20 cellular contexts compared by ENCODE assay signal in the genomic region with DNA sequence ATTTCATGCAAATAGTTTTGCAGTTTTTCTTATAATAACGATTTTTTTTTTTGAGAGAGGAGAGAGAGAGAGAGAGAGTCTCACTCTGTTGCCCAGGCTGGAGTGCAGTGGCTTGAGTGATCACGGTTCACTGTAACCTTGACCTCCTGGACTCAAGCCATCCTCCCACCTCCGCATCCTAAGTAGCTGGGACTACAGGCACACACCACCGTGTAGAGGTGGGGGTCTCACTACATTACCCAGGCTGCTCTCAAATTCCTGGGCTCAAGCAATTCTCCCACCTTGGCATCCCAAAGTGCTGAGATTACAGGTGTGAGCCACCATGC. TPM values are rescaled to one million over a fixed set of nuclear protein-coding genes. Genes with fewer than 3 reads are reported as not detected.
DNase-seq lines count a peak whose midpoint lies in the region; TF ChIP-seq lines count a peak whose summit lies in the region.
"Had no signal": no experiment of that assay in that cellular context is flagged by ENCODE, and none has a peak within 500 bp of the region (broad histone marks: within the 10 kb centered on the region; RNA-seq: fewer than 3 reads in every experiment).

No MANE protein-coding gene starts in this region.

- in situ Hi-C loops in mammary epithelial cell (cut with MboI; ENCODE audit: low sequenced_read_pairs in 2 of 2) = no loop called here

- H3K27me3 ChIP-seq in mammary epithelial cell (ENCODE audit: insufficient read depth, low read length) (no peaks in the 10 kb centered on the region), esophagus squamous epithelium (peaks cover 0 to 7% (median 0%) of the 10 kb centered on the region in 4 donors)
- H3K27me3 ChIP-seq: BLaER1, SJCRH30 had no signal

- DNase-seq in mammary epithelial cell (no peak), MCF 10A (ENCODE audit: unreplicated experiment) (no peak), esophagus squamous epithelium (lab: John Stamatoyannopoulos, UW) (no peak), mesothelial cell of epicardium (ENCODE audit: low spot score in 2 of 2, unreplicated experiment in 2 of 2) (no peak), GM10248 (ENCODE audit: extremely low spot score) (no peak), NCI-H748 (lab: John Stamatoyannopoulos, UW; ENCODE audit: unreplicated experiment) (no peak), putamen (ENCODE audit: low spot score) (no peak), DMS79 treated with DMSO at 0.1 percent for 48 hours (lab: John Stamatoyannopoulos, UW) (no peak)
- DNase-seq: Calu3; CD4-positive, alpha-beta memory T cell; DMS79; MV-4-11; NCI-H1694 treated with DMSO at 0.1 percent for 48 hours; NCI-H510A treated with DMSO at 0.1 percent for 48 hours; SJCRH30; SW 1271 had no signal

- peak overlapping the region; percentile 80 for H2AFZ ChIP-seq in mammary epithelial cell (ENCODE audit: low read depth, low read length)

- BruUV-seq in mammary epithelial cell (replicated peaks; lab: Mats Ljungman, UMichigan) (no TSS peak), MCF 10A (replicated peaks; lab: Mats Ljungman, UMichigan) (no TSS peak)

- TF ChIP-seq CTCF in mammary epithelial cell (conservative IDR thresholded peaks at IDR 0.05 in 1 of 2, IDR thresholded peaks at IDR 0.05 in 1 of 2; ENCODE audit: extremely low read depth in 1 of 2, insufficient read depth in 1 of 2, low read depth in 1 of 2, low read length in 2 of 2) (no peak), MCF 10A (IDR thresholded peaks at IDR 0.05; ENCODE audit: unreplicated experiment) (no peak), esophagus squamous epithelium (IDR thresholded peaks at IDR 0.05) (no peak), mesothelial cell of epicardium (IDR thresholded peaks at IDR 0.05; ENCODE audit: unreplicated experiment) (no peak), GM10248 (IDR thresholded peaks at IDR 0.05; ENCODE audit: control extremely low read depth, extremely low read depth, low read depth, missing control alignments) (no peak)

- H3K9me3 ChIP-seq in mammary epithelial cell (replicated peaks; ENCODE audit: insufficient read depth, low read length) (no peaks in the 10 kb centered on the region), esophagus squamous epithelium (no peaks in the 10 kb centered on the region)
- H3K9me3 ChIP-seq: BLaER1, SJCRH30 had no signal

- H3K27ac Mint-ChIP-seq in MCF 10A (ENCODE audit: low read depth, unreplicated experiment) = no peak overlapping the region
- H3K27ac Mint-ChIP-seq in mesothelial cell of epicardium = peak overlapping the region; percentile 45
- H3K27ac Mint-ChIP-seq: CD4-positive, alpha-beta memory T cell had no signal

- H3K27me3 Mint-ChIP-seq in MCF 10A (ENCODE audit: insufficient read depth, unreplicated experiment) (no peaks in the 10 kb centered on the region), mesothelial cell of epicardium (ENCODE audit: low read depth) (peaks cover 2% of the 10 kb centered on the region)

- TF ChIP-seq POLR2A in esophagus squamous epithelium (IDR thresholded peaks at IDR 0.05) = no peak

- H3K36me3 Mint-ChIP-seq in MCF 10A (ENCODE audit: insufficient read depth, unreplicated experiment) (no peaks in the 10 kb centered on the region), mesothelial cell of epicardium (no peaks in the 10 kb centered on the region)
- H3K36me3 Mint-ChIP-seq: CD4-positive, alpha-beta memory T cell had no signal

- peak overlapping the region in 1 of 3 experiments; percentile 11 for H3K4me3 ChIP-seq in mammary epithelial cell (replicated peaks in 1 of 3; ENCODE audit: insufficient read depth in 1 of 3, low read depth in 2 of 3, low read length in 3 of 3)
- peak overlapping the region in 3 of 4 donors; percentile 25 to 50 (median 31) for H3K4me3 ChIP-seq in esophagus squamous epithelium
- H3K4me3 ChIP-seq: BLaER1, K562, SJCRH30 had no signal

- CTCF ChIA-PET in mammary epithelial cell (lab: Charles Lee; ENCODE audit: low non-redundant PET) (no interaction called here), MCF 10A (lab: Yijun Ruan, JAX) (no interaction called here), GM10248 (lab: Yijun Ruan, JAX) (no interaction called here)

- intact Hi-C loops in mammary epithelial cell (cut with micrococcal nuclease) (no loop called here), MCF 10A (cut with micrococcal nuclease) (no loop called here), esophagus squamous epithelium (cut with DNase I) (no loop called here)

- peak overlapping the region; percentile 73 for H3K4me2 ChIP-seq in mammary epithelial cell (ENCODE audit: insufficient read depth, low read depth, low read length)
- H3K4me2 ChIP-seq: BLaER1 had no signal

- H3K36me3 ChIP-seq in mammary epithelial cell (ENCODE audit: insufficient read depth, low read length) (no peaks in the 10 kb centered on the region), esophagus squamous epithelium (no peaks in the 10 kb centered on the region)
- H3K36me3 ChIP-seq: BLaER1, SJCRH30 had no signal

- H3K27ac ChIP-seq in mammary epithelial cell (ENCODE audit: insufficient read depth, low read depth, low read length) (no peak overlapping the region), esophagus squamous epithelium (peak overlapping the region in 1 of 4 donors; percentile 19)
- H3K27ac ChIP-seq: BLaER1, SJCRH30 had no signal

- no peaks in the 10 kb centered on the region for H3K9me3 Mint-ChIP-seq in MCF 10A (ENCODE audit: unreplicated experiment)
- peaks cover 4% of the 10 kb centered on the region for H3K9me3 Mint-ChIP-seq in mesothelial cell of epicardium
- H3K9me3 Mint-ChIP-seq: CD4-positive, alpha-beta memory T cell had no signal

- H3K79me2 ChIP-seq in mammary epithelial cell (ENCODE audit: insufficient read depth, low read length) = no peaks in the 10 kb centered on the region

- H3K4me1 ChIP-seq in mammary epithelial cell (ENCODE audit: insufficient read depth, low read length) = no peaks in the 10 kb centered on the region
- H3K4me1 ChIP-seq in esophagus squamous epithelium = peaks cover 0 to 6% (median 0%) of the 10 kb centered on the region in 3 donors
- H3K4me1 ChIP-seq: BLaER1, SJCRH30 had no signal

- H3K9ac ChIP-seq in mammary epithelial cell (ENCODE audit: insufficient read depth, low read length) = no peak overlapping the region
- H3K9ac ChIP-seq: BLaER1 had no signal

- dilution Hi-C loops in mammary epithelial cell (cut with HindIII; ENCODE audit: low sequenced_read_pairs) = no loop called here

- H3K4me3 Mint-ChIP-seq in MCF 10A (ENCODE audit: unreplicated experiment) (no peak overlapping the region), mesothelial cell of epicardium (no peak overlapping the region)
- H3K4me3 Mint-ChIP-seq: CD4-positive, alpha-beta memory T cell had no signal

- WGBS in mammary epithelial cell (ENCODE audit: low coverage, missing lambda C conversion rate) = 49% methylated on average over 4 of the region's 4 CpGs
- WGBS in esophagus squamous epithelium, 2 donors = 34 to 46% methylated on average over 4 of the region's 4 CpGs

- POLR2A ChIA-PET in MCF 10A (lab: Yijun Ruan, JAX) (no interaction called here), GM10248 (lab: Yijun Ruan, JAX) (no interaction called here)

- no peaks in the 10 kb centered on the region for H4K20me1 ChIP-seq in mammary epithelial cell (ENCODE audit: insufficient read depth, low read length)
- H4K20me1 ChIP-seq: BLaER1 had no signal

- no peaks in the 10 kb centered on the region for H3K4me1 Mint-ChIP-seq in MCF 10A (ENCODE audit: insufficient read depth, unreplicated experiment)
- peaks cover 14% of the 10 kb centered on the region for H3K4me1 Mint-ChIP-seq in mesothelial cell of epicardium
- H3K4me1 Mint-ChIP-seq: CD4-positive, alpha-beta memory T cell had no signal

RNA-seq across cellular contexts. Expression of a gene that starts 26.8 kb away (rescaled TPM):
- 10 to 100 TPM in 1 of 2 donors, 1 to 10 TPM in 1; 2.1 to 27.5 TPM for total RNA-seq in mammary epithelial cell
- polyA plus RNA-seq in mammary epithelial cell = 1.4 TPM
- not detected for polyA minus RNA-seq in mammary epithelial cell
- not detected in 2 replicates for total RNA-seq in MCF 10A (2022)
- total RNA-seq in esophagus squamous epithelium = 100 to 1,000 TPM; 147 to 460 (median 386) TPM
- total RNA-seq in mesothelial cell of epicardium = 28.6 to 35.4 TPM (median 32.7 TPM) in 3 replicates
- total RNA-seq: A172, H1, K562, SJCRH30 had no signal
- polyA plus RNA-seq: CD4-positive, alpha-beta memory T cell; H1; K562 had no signal
